Comparison of ENCODE assay signal across 10 cellular contexts in genomic region chr16:17305694-17306093, GRCh38.
A peak's percentile ranks its signal among the peaks of the same experiment; 100 is the strongest.
DNase-seq lines count a peak whose midpoint lies in the region; ATAC-seq and TF ChIP-seq lines count a peak whose summit lies in the region.
"Had no signal": no experiment of that assay in that cellular context is flagged by ENCODE, and none has a peak within 500 bp of the region (broad histone marks: within the 10 kb centered on the region; RNA-seq: fewer than 3 reads in every experiment).

No MANE protein-coding gene starts in this region.

- no peak for DNase-seq in activated B cell treated with CpG ODN at 0.5 μM for 24 hours
- no peak for DNase-seq in esophagus muscularis mucosa (ENCODE audit: extremely low spot score)
- peak; percentile 4 for DNase-seq in stimulated activated CD8-positive, alpha-beta memory T cell treated with anti-CD3 and anti-CD28 coated beads, Interleukin-12 subunit alpha, Interleukin-12 subunit beta, amount 100 ng/mL, for 4 hours (ENCODE audit: low read depth)
- no peak for DNase-seq in colonic mucosa
- no peak for DNase-seq in NCI-H446 (lab: John Stamatoyannopoulos, UW)
- DNase-seq in COLO668 (lab: John Stamatoyannopoulos, UW; ENCODE audit: unreplicated experiment), result no peak
- DNase-seq: glutamatergic neuron, NCI-H2171 treated with DMSO at 0.1 percent for 48 hours had no signal

- H3K27me3 ChIP-seq in esophagus muscularis mucosa (no peaks in the 10 kb centered on the region), colonic mucosa (no peaks in the 10 kb centered on the region)

- no peaks in the 10 kb centered on the region for H3K9me3 Mint-ChIP-seq in activated B cell treated with CpG ODN at 0.5 μM for 24 hours

- H3K4me1 ChIP-seq in esophagus muscularis mucosa, result peaks cover 13 to 79% (median 67%) of the 10 kb centered on the region in 4 donors
- peaks cover 12% of the 10 kb centered on the region for H3K4me1 ChIP-seq in colonic mucosa

- TF ChIP-seq EP300 in esophagus muscularis mucosa (IDR thresholded peaks at IDR 0.05), result no peak

- peak overlapping the region; percentile 70 to 95 (median 92) for H3K27ac ChIP-seq in esophagus muscularis mucosa (replicated peaks in 1 of 4)
- no peak overlapping the region for H3K27ac ChIP-seq in colonic mucosa

- POLR2A ChIA-PET in activated B cell treated with CpG ODN at 0.5 μM for 24 hours (lab: Charles Lee), result interaction anchor here (0.7 to 1.9 kb wide), 5 partner anchors 62 to 169 kb away, joined by 3 to 6 read pairs (median 4); no protein-coding TSS in a partner anchor

- 76% methylated on average over 6 of the region's 6 CpGs for WGBS in esophagus muscularis mucosa

- peak overlapping the region in 1 of 2 donors; percentile 27 for H3K9ac ChIP-seq in colonic mucosa (ENCODE audit: low read depth in 2 of 2, low read length in 2 of 2)

- H3K4me3 ChIP-seq in esophagus muscularis mucosa (no peak overlapping the region), colonic mucosa (no peak overlapping the region)

- H3K4me3 Mint-ChIP-seq in activated B cell treated with CpG ODN at 0.5 μM for 24 hours, result peak overlapping the region; percentile 8

- H3K4me1 Mint-ChIP-seq in activated B cell treated with CpG ODN at 0.5 μM for 24 hours, result peaks cover 72% of the 10 kb centered on the region

- H3K9me3 ChIP-seq in esophagus muscularis mucosa, result no peaks in the 10 kb centered on the region
- H3K9me3 ChIP-seq in colonic mucosa, result no peaks in the 10 kb centered on the region

- CTCF ChIA-PET in activated B cell treated with CpG ODN at 0.5 μM for 24 hours (lab: Charles Lee), result interaction anchor here (1.0 kb wide), 1 partner anchor 64 kb away, joined by 3 read pairs; no protein-coding TSS in a partner anchor

- peaks cover 2% of the 10 kb centered on the region for H3K36me3 Mint-ChIP-seq in activated B cell treated with CpG ODN at 0.5 μM for 24 hours (ENCODE audit: low read depth)

- intact Hi-C loops in activated B cell treated with CpG ODN at 0.5 μM for 24 hours (cut with micrococcal nuclease) (no loop called here), esophagus muscularis mucosa (cut with DNase I) (no loop called here), colonic mucosa (cut with DNase I) (no loop called here)

- TF ChIP-seq POLR2A in esophagus muscularis mucosa (IDR thresholded peaks at IDR 0.05; ENCODE audit: low read depth), result no peak

- no peak for TF ChIP-seq CTCF in activated B cell treated with CpG ODN at 0.5 μM for 24 hours (IDR thresholded peaks at IDR 0.05)
- TF ChIP-seq CTCF in esophagus muscularis mucosa (IDR thresholded peaks at IDR 0.05), result no peak
- TF ChIP-seq CTCF in colonic mucosa (IDR thresholded peaks at IDR 0.05), result no peak

- peak; percentile 39 for ATAC-seq in GM18868 (IDR thresholded peaks at IDR 0.05; ENCODE audit: unreplicated experiment)
- ATAC-seq in activated B cell treated with CpG ODN at 0.5 μM for 24 hours (ENCODE audit: low read depth), result peak; percentile 9
- ATAC-seq in GM19351 (IDR thresholded peaks at IDR 0.05; ENCODE audit: unreplicated experiment), result no peak

- H3K36me3 ChIP-seq in esophagus muscularis mucosa (no peaks in the 10 kb centered on the region), colonic mucosa (no peaks in the 10 kb centered on the region)

- peak overlapping the region; percentile 65 for H3K27ac Mint-ChIP-seq in activated B cell treated with CpG ODN at 0.5 μM for 24 hours

- no peaks in the 10 kb centered on the region for H3K27me3 Mint-ChIP-seq in activated B cell treated with CpG ODN at 0.5 μM for 24 hours
